8 cellular contexts compared by ENCODE assay signal in the genomic region with DNA sequence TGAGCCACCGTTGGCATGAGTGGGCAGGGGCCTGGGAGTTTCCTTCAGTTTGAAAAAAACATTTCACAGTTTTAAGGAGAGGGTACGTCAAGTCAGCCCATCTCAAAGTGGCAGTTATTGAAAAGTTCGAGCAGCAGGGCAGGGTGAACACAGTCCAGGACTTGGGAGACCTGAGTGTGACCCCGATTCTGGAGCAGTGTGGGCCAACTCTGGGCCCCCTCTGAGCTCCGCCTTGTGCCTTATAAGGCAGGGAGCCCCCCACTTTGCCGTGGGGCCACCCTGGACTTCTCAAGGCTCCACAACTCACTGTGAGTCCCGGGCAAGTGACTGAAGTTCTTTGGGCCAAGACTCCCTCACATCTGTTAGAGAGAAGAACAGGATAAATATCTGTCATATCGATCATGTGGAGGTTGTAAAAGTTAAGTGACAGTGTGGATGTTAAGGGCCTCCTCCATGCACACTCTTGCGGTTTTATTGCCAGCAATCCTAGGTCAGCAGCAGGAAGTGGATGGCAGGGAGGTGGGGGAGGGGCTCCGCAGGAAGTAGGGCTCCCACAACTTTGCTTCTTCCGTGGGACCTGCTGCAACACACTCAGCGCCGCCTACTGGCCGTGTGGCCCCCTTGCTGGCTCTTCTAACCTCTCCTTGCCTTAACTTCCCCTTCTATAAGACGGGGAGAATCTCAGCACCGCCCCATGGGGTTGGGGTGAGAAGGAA. TPM values are rescaled to one million over a fixed set of nuclear protein-coding genes. Genes with fewer than 3 reads are reported as not detected.
DNase-seq lines count a peak whose midpoint lies in the region; ATAC-seq, FAIRE-seq and TF ChIP-seq lines count a peak whose summit lies in the region.

No MANE protein-coding gene starts in this region.

- H3K36me3 Mint-ChIP-seq in activated T-helper 1 cell treated with anti-CD3 and anti-CD28 coated beads, Interleukin-12 subunit alpha, Interleukin-12 subunit beta, Interleukin-2, Interleukin-4 antibody, amounts not matched to agents 30 ng/mL and 10 ng/mL and 1 ng/mL, durations not matched to agents 14 hours and 24 hours and 36 hours (ENCODE audit: low read depth), result peaks cover 47% of the 10 kb centered on the region

- ATAC-seq in left ventricle myocardium superior (peak; percentile 66), GM21526 (IDR thresholded peaks at IDR 0.05; ENCODE audit: low FRiP score, unreplicated experiment) (no peak)

- DNase-seq in 8988T, result peak; percentile 59
- DNase-seq in GM20000 (ENCODE audit: low spot score), result peak; percentile 31
- DNase-seq in RCC 7860 (ENCODE audit: low spot score), result peak; percentile 40
- DNase-seq in activated T-helper 1 cell treated with anti-CD3 and anti-CD28 coated beads, Interleukin-12 subunit alpha, Interleukin-12 subunit beta, Interleukin-2, Interleukin-4 antibody, amounts not matched to agents 30 ng/mL and 10 ng/mL and 1 ng/mL, durations not matched to agents 14 hours and 24 hours and 36 hours (ENCODE audit: low spot score), result peak; percentile 63
- peak; percentile 85 for DNase-seq in left ventricle myocardium superior
- peak; percentile 48 to 62 for DNase-seq in stimulated activated CD4-positive, alpha-beta T cell treated with anti-CD3 and anti-CD28 coated beads, Interleukin-15, amount 100 ng/mL, for 1 hour (ENCODE audit: low read depth in 1 of 2, low spot score in 1 of 2)
- no peak for DNase-seq in occipital lobe (lab: John Stamatoyannopoulos, UW)

- H3K4me1 Mint-ChIP-seq in activated T-helper 1 cell treated with anti-CD3 and anti-CD28 coated beads, Interleukin-12 subunit alpha, Interleukin-12 subunit beta, Interleukin-2, Interleukin-4 antibody, amounts not matched to agents 30 ng/mL and 10 ng/mL and 1 ng/mL, durations not matched to agents 14 hours and 24 hours and 36 hours (ENCODE audit: low read depth), result peaks cover 39% of the 10 kb centered on the region

- no peak for FAIRE-seq in RCC 7860 (lab: Jason Lieb, UNC)

- H3K27me3 Mint-ChIP-seq in activated T-helper 1 cell treated with anti-CD3 and anti-CD28 coated beads, Interleukin-12 subunit alpha, Interleukin-12 subunit beta, Interleukin-2, Interleukin-4 antibody, amounts not matched to agents 30 ng/mL and 10 ng/mL and 1 ng/mL, durations not matched to agents 14 hours and 24 hours and 36 hours (ENCODE audit: insufficient read depth), result no peaks in the 10 kb centered on the region

- H3K27ac Mint-ChIP-seq in activated T-helper 1 cell treated with anti-CD3 and anti-CD28 coated beads, Interleukin-12 subunit alpha, Interleukin-12 subunit beta, Interleukin-2, Interleukin-4 antibody, amounts not matched to agents 30 ng/mL and 10 ng/mL and 1 ng/mL, durations not matched to agents 14 hours and 24 hours and 36 hours, result peak overlapping the region; percentile 78

- peak overlapping the region; percentile 33 for H3K4me3 Mint-ChIP-seq in activated T-helper 1 cell treated with anti-CD3 and anti-CD28 coated beads, Interleukin-12 subunit alpha, Interleukin-12 subunit beta, Interleukin-2, Interleukin-4 antibody, amounts not matched to agents 30 ng/mL and 10 ng/mL and 1 ng/mL, durations not matched to agents 14 hours and 24 hours and 36 hours

- TF ChIP-seq CTCF in GM20000 (IDR thresholded peaks at IDR 0.05; ENCODE audit: extremely low read depth, missing control alignments), result peak; percentile 13

- no peaks in the 10 kb centered on the region for H3K9me3 Mint-ChIP-seq in activated T-helper 1 cell treated with anti-CD3 and anti-CD28 coated beads, Interleukin-12 subunit alpha, Interleukin-12 subunit beta, Interleukin-2, Interleukin-4 antibody, amounts not matched to agents 30 ng/mL and 10 ng/mL and 1 ng/mL, durations not matched to agents 14 hours and 24 hours and 36 hours

- intact Hi-C loops in activated T-helper 1 cell treated with anti-CD3 and anti-CD28 coated beads, Interleukin-12 subunit alpha, Interleukin-12 subunit beta, Interleukin-2, Interleukin-4 antibody, amounts not matched to agents 30 ng/mL and 10 ng/mL and 1 ng/mL, durations not matched to agents 14 hours and 24 hours and 36 hours (cut with micrococcal nuclease), result loop anchor here (1.0 to 5.0 kb wide), 6 partner anchors 23 to 744 kb away; partner anchors contain the start of gene HRH2
- intact Hi-C loops in left ventricle myocardium superior (cut with micrococcal nuclease), result no loop called here

RNA-seq across cellular contexts. Expression of gene HRH2, which starts 38.4 kb away (rescaled TPM):
- total RNA-seq in activated T-helper 1 cell treated with anti-CD3 and anti-CD28 coated beads, Interleukin-12 subunit alpha, Interleukin-12 subunit beta, Interleukin-2, Interleukin-4 antibody, amounts not matched to agents 30 ng/mL and 10 ng/mL and 1 ng/mL, durations not matched to agents 14 hours and 24 hours and 36 hours, result 94.7 and 96.9 TPM in 2 replicates
- total RNA-seq in left ventricle myocardium superior, result 58.0 TPM
- 6.9 TPM for total RNA-seq in occipital lobe
